Comparison of ENCODE assay signal across 8 cellular contexts in the genomic region with DNA sequence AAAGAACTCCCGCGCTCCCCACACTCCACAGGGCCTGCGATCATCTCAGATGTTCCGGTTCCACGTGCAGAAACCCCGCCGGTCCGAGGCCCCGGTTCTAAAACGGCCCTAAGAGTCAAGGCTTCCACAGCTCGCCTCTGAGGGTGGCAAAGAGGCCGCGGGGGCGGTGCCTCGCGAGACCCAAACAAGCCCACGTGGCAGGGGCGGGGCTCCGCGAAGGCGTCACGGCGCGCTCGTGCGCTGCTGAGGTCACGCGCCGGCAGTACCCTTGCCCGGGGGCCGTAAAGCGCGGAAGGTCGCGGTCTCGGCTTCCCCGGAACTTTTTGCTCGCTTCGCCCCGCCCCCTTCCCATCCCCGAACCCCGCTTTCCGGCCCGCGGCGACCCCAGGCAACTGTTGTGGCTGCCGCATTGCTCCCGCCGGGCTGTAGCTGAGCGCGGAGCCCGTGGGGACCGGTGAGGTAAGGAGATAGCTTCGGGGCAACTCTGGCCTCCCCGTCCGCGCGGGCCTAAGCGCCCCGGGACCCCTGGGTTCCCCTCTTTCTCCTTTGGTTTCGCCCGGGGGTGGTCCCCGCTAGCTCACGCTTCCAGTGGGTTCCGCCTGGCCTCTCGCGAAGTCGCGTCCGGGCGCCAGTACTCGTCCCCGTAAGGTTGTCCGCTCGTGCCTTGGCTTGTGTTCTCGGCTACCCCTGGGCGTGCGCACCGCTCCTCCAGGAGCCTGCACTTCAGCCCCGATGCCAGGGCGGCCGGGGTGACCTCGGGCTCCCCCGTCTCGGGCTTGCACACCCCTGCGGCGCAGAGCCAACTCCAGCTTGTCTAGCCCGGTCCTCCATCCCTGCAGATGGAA. TPM values are rescaled to one million over a fixed set of nuclear protein-coding genes. Genes with fewer than 3 reads are reported as not detected.
DNase-seq lines count a peak whose midpoint lies in the region; ATAC-seq and TF ChIP-seq lines count a peak whose summit lies in the region.
"Not testable (repeated sequence)": the region's sequence is repeated elsewhere in the genome, so short reads cannot be mapped to it uniquely, and the experiment has no call there.

A gene (plus strand): TSS at position 351 of the 845 bp plus-strand sequence. CDS start 6,161 bp downstream, outside the sequence.

- H3K9me3 ChIP-seq in Caco-2; HUES48 (ENCODE audit: control insufficient read depth, insufficient read depth, low read length); NT2/D1 (ENCODE audit: insufficient read depth, low read length); endodermal cell (ENCODE audit: control insufficient read depth, low read length): not testable (repeated sequence)

- not testable (repeated sequence) for H3K18ac ChIP-seq in mesendoderm (ENCODE audit: low read length)

- peak within 1 kb of the TSS; percentile 55 for H3K27ac ChIP-seq in HUES48 (ENCODE audit: low read depth, low read length)
- H3K27ac ChIP-seq in endodermal cell (ENCODE audit: low read depth, low read length); mesendoderm (ENCODE audit: low read depth, low read length): not testable (repeated sequence)

- DNase-seq in Caco-2, result peak; percentile 95 to 97
- DNase-seq in NT2/D1 (ENCODE audit: low read depth, low spot score), result peak; percentile 57
- peak; percentile 96 for DNase-seq in activated CD8-positive, alpha-beta memory T cell treated with anti-CD3 and anti-CD28 coated beads, Interleukin-2, amount 10 ng/mL, durations not matched to agents 7 days and 5 days
- peak; percentile 89 for DNase-seq in endodermal cell
- peak; percentile 90 for DNase-seq in mesendoderm
- DNase-seq in stimulated activated CD8-positive, alpha-beta memory T cell treated with anti-CD3 and anti-CD28 coated beads, Interleukin-12 subunit alpha, Interleukin-12 subunit beta, amount 100 ng/mL, for 24 hours (ENCODE audit: extremely low read depth), result peak; percentile 88

- WGBS in endodermal cell (ENCODE audit: insufficient coverage in 1 of 2, insufficient read length in 1 of 2), 2 experiments, result 0 to 1% methylated on average over 18 to 81 of the region's 88 CpGs
- no CpG with 5 or more reads among the region's 88 CpGs for WGBS in mesendoderm (ENCODE audit: extremely low coverage, insufficient coverage, low lambda C conversion rate)

- H3K27me3 Mint-ChIP-seq in Caco-2 (ENCODE audit: insufficient read depth, unreplicated experiment); activated CD8-positive, alpha-beta memory T cell treated with anti-CD3 and anti-CD28 coated beads, Interleukin-2, amount 10 ng/mL, durations not matched to agents 7 days and 5 days; endodermal cell (ENCODE audit: insufficient read depth): not testable (repeated sequence)

- H2BK120ac ChIP-seq in mesendoderm (ENCODE audit: low read depth, low read length), result not testable (repeated sequence)

- H3K4me1 Mint-ChIP-seq in Caco-2 (ENCODE audit: low read depth, unreplicated experiment); endodermal cell: not testable (repeated sequence)
- peaks cover 17% of the 10 kb centered on the region for H3K4me1 Mint-ChIP-seq in activated CD8-positive, alpha-beta memory T cell treated with anti-CD3 and anti-CD28 coated beads, Interleukin-2, amount 10 ng/mL, durations not matched to agents 7 days and 5 days

- H3K4me3 Mint-ChIP-seq in Caco-2 (ENCODE audit: unreplicated experiment) (peak within 1 kb of the TSS; percentile 88), endodermal cell (peak within 1 kb of the TSS; percentile 83)
- H3K4me3 Mint-ChIP-seq in activated CD8-positive, alpha-beta memory T cell treated with anti-CD3 and anti-CD28 coated beads, Interleukin-2, amount 10 ng/mL, durations not matched to agents 7 days and 5 days, result peak within 1 kb of the TSS; percentile 88

- H3K27ac Mint-ChIP-seq in Caco-2 (ENCODE audit: unreplicated experiment), result peak within 1 kb of the TSS; percentile 53
- H3K27ac Mint-ChIP-seq in activated CD8-positive, alpha-beta memory T cell treated with anti-CD3 and anti-CD28 coated beads, Interleukin-2, amount 10 ng/mL, durations not matched to agents 7 days and 5 days, result peak within 1 kb of the TSS; percentile 82
- H3K27ac Mint-ChIP-seq in endodermal cell, result peak within 1 kb of the TSS; percentile 82

- intact Hi-C loops in Caco-2 (cut with micrococcal nuclease; ENCODE audit: unreplicated experiment), result not testable (repeated sequence)

- H3K79me2 ChIP-seq in mesendoderm (ENCODE audit: control insufficient read depth, insufficient read depth, low read length), result not testable (repeated sequence)

- BruUV-seq in Caco-2 (replicated peaks; lab: Mats Ljungman, UMichigan), result not testable (repeated sequence)

- H3K4me1 ChIP-seq in Caco-2; HUES48 (ENCODE audit: control insufficient read depth, insufficient read depth, low read length); NT2/D1 (ENCODE audit: insufficient read depth, insufficient read length); endodermal cell (ENCODE audit: control insufficient read depth, insufficient read depth, low read length); mesendoderm (ENCODE audit: control insufficient read depth, low read depth, low read length): not testable (repeated sequence)

- peak within 1 kb of the TSS; percentile 44 for H3K4me2 ChIP-seq in mesendoderm (ENCODE audit: low read length)

- not testable (repeated sequence) for H3K36me3 Mint-ChIP-seq in Caco-2 (ENCODE audit: insufficient read depth, unreplicated experiment); activated CD8-positive, alpha-beta memory T cell treated with anti-CD3 and anti-CD28 coated beads, Interleukin-2, amount 10 ng/mL, durations not matched to agents 7 days and 5 days
- peaks cover 16% of the 10 kb centered on the region for H3K36me3 Mint-ChIP-seq in endodermal cell (ENCODE audit: low read depth)

- not testable (repeated sequence) for H4K8ac ChIP-seq in mesendoderm (ENCODE audit: low read depth, low read length)

- POLR2A ChIA-PET in Caco-2 (lab: Charles Lee), result not testable (repeated sequence)

- peak within 1 kb of the TSS; percentile 6 for H3K4ac ChIP-seq in mesendoderm (ENCODE audit: low read depth, low read length)

- H3K79me1 ChIP-seq in mesendoderm (ENCODE audit: low read length), result not testable (repeated sequence)

- not testable (repeated sequence) for H3K9me3 Mint-ChIP-seq in Caco-2 (ENCODE audit: unreplicated experiment); activated CD8-positive, alpha-beta memory T cell treated with anti-CD3 and anti-CD28 coated beads, Interleukin-2, amount 10 ng/mL, durations not matched to agents 7 days and 5 days (ENCODE audit: low read depth); endodermal cell

- not testable (repeated sequence) for H3K23ac ChIP-seq in mesendoderm (ENCODE audit: low read length)

- H3K4me3 ChIP-seq in Caco-2 (ENCODE audit: low read depth, low read length) (peak within 1 kb of the TSS; percentile 89), HUES48 (ENCODE audit: low read depth, low read length) (peak within 1 kb of the TSS; percentile 90), NT2/D1 (ENCODE audit: insufficient read length, low read depth) (peak within 1 kb of the TSS; percentile 84), endodermal cell (ENCODE audit: low read length) (peak within 1 kb of the TSS; percentile 87), mesendoderm (ENCODE audit: low read length) (peak within 1 kb of the TSS; percentile 71)

- H2BK5ac ChIP-seq in mesendoderm (ENCODE audit: low read length), result not testable (repeated sequence)

- H4K5ac ChIP-seq in mesendoderm (ENCODE audit: low read length), result not testable (repeated sequence)

- H3K27me3 ChIP-seq in Caco-2 (replicated peaks; ENCODE audit: control insufficient read depth, insufficient read depth, low read length); HUES48 (ENCODE audit: control insufficient read depth, insufficient read depth, low read length); NT2/D1 (ENCODE audit: insufficient read depth, insufficient read length); endodermal cell (ENCODE audit: control insufficient read depth, insufficient read depth, low read length, poor library complexity, severe bottlenecking); mesendoderm (ENCODE audit: insufficient read depth, low read length, poor library complexity): not testable (repeated sequence)

- H3K36me3 ChIP-seq in Caco-2 (ENCODE audit: control insufficient read depth, insufficient read depth, low read length); HUES48 (ENCODE audit: control insufficient read depth, insufficient read depth, low read length); NT2/D1 (ENCODE audit: insufficient read depth, insufficient read length, low read length); endodermal cell (ENCODE audit: control insufficient read depth, insufficient read depth, low read length); mesendoderm (ENCODE audit: control insufficient read depth, insufficient read depth, low read length): not testable (repeated sequence)

- H2BK15ac ChIP-seq in mesendoderm (replicated peaks; ENCODE audit: low read depth), result not testable (repeated sequence)

- CTCF ChIA-PET in Caco-2 (lab: Charles Lee), result interaction anchor here (0.7 kb wide), 1 partner anchor 79 kb away, joined by 3 read pairs; no protein-coding TSS in a partner anchor
- CTCF ChIA-PET in activated CD8-positive, alpha-beta memory T cell treated with anti-CD3 and anti-CD28 coated beads, Interleukin-2, amount 10 ng/mL, durations not matched to agents 7 days and 5 days (lab: Charles Lee), result not testable (repeated sequence)

- not testable (repeated sequence) for TF ChIP-seq CTCF in Caco-2 (IDR thresholded peaks at IDR 0.05; ENCODE audit: insufficient read depth in 1 of 2, low read depth in 1 of 2, low read length in 1 of 2, severe bottlenecking in 1 of 2, unreplicated experiment in 1 of 2); endodermal cell (conservative IDR thresholded peaks at IDR 0.05)

- H3K9ac ChIP-seq in HUES48 (ENCODE audit: low read depth, low read length), result peak within 1 kb of the TSS; percentile 75
- H3K9ac ChIP-seq in NT2/D1 (ENCODE audit: insufficient read length, low read depth), result peak within 1 kb of the TSS; percentile 93
- peak within 1 kb of the TSS; percentile 57 for H3K9ac ChIP-seq in endodermal cell (ENCODE audit: extremely low read depth, low read length, poor library complexity, severe bottlenecking)
- peak within 1 kb of the TSS; percentile 78 for H3K9ac ChIP-seq in mesendoderm (ENCODE audit: low read length)

- H3K56ac ChIP-seq in mesendoderm (ENCODE audit: low read length), result peak within 1 kb of the TSS; percentile 88

- ATAC-seq in GM21423 (IDR thresholded peaks at IDR 0.05; ENCODE audit: unreplicated experiment), result peak; percentile 95
- peak; percentile 98 for ATAC-seq in activated CD8-positive, alpha-beta memory T cell treated with anti-CD3 and anti-CD28 coated beads, Interleukin-2, amount 10 ng/mL, durations not matched to agents 7 days and 5 days

- not testable (repeated sequence) for H2AK5ac ChIP-seq in mesendoderm (ENCODE audit: low read length)

RNA-seq across cellular contexts. Expression of the gene that starts here (rescaled TPM):
- total RNA-seq in Caco-2 (2022), result 40.2 and 42.9 TPM in 2 replicates
- total RNA-seq in activated CD8-positive, alpha-beta memory T cell treated with anti-CD3 and anti-CD28 coated beads, Interleukin-2, amount 10 ng/mL, durations not matched to agents 7 days and 5 days, result 10 to 100 TPM; 18.2 to 20.3 TPM
- 10 to 100 TPM; 28.3 to 28.6 TPM for total RNA-seq in endodermal cell
- 25.7 TPM for polyA plus RNA-seq in endodermal cell (2013, experiment 1 of 2)
- polyA plus RNA-seq in endodermal cell (2013, experiment 2 of 2), result 23.8 TPM
- polyA plus RNA-seq in mesendoderm (2013, experiment 1 of 2), result 17.7 TPM
- polyA plus RNA-seq in mesendoderm (2013, experiment 2 of 2), result 17.3 TPM
